ENCODE assay signal across 8 cellular contexts in genomic region chr12:12916135-12916956, GRCh38. TPM values are rescaled to one million over a fixed set of nuclear protein-coding genes. Genes with fewer than 3 reads are reported as not detected.
DNase-seq lines count a peak whose midpoint lies in the region; ATAC-seq and TF ChIP-seq lines count a peak whose summit lies in the region.

No MANE protein-coding gene starts in this region.

- DNase-seq in GM12864 (ENCODE audit: low read depth): peak; percentile 46
- peak; percentile 87 for DNase-seq in NCI-H1105 (lab: John Stamatoyannopoulos, UW)
- peak; percentile 73 for DNase-seq in T follicular helper cell (ENCODE audit: low read depth)
- peak; percentile 77 to 96 (median 87) for DNase-seq in adrenal gland
- DNase-seq in left ventricle myocardium inferior: peak; percentile 84
- DNase-seq in retina: peak; percentile 92
- no peak for DNase-seq in OCI-M2 (lab: John Stamatoyannopoulos, UW; ENCODE audit: unreplicated experiment)

- TF ChIP-seq POLR2A in adrenal gland (IDR thresholded peaks at IDR 0.05): no peak

- H3K36me3 ChIP-seq in adrenal gland (replicated peaks in 1 of 2): no peaks in the 10 kb centered on the region
- H3K36me3 ChIP-seq in left ventricle myocardium inferior: no peaks in the 10 kb centered on the region

- 20 to 27% (median 25%) methylated on average over 17 to 19 of the region's 19 CpGs for WGBS in adrenal gland, 4 donors

- ATAC-seq in HG02571 (IDR thresholded peaks at IDR 0.05; ENCODE audit: unreplicated experiment): peak; percentile 88

- H3K4me1 ChIP-seq in adrenal gland (replicated peaks in 1 of 2) (peaks cover 4 to 5% of the 10 kb centered on the region in 2 donors), left ventricle myocardium inferior (peaks cover 14% of the 10 kb centered on the region)

- peak; percentile 99 for TF ChIP-seq CTCF in GM12864 (IDR thresholded peaks at IDR 0.05; ENCODE audit: low read depth, low read length, missing control alignments)
- peak; percentile 95 to 98 (median 96) for TF ChIP-seq CTCF in adrenal gland (IDR thresholded peaks at IDR 0.05)
- TF ChIP-seq CTCF in left ventricle myocardium inferior (IDR thresholded peaks at IDR 0.05; ENCODE audit: borderline replicate concordance): peak; percentile 99

- peak overlapping the region in 2 of 5 donors; percentile 44 to 73 for H3K27ac ChIP-seq in adrenal gland
- peak overlapping the region; percentile 59 for H3K27ac ChIP-seq in left ventricle myocardium inferior (replicated peaks)

- H3K27me3 ChIP-seq in adrenal gland (no peaks in the 10 kb centered on the region), left ventricle myocardium inferior (ENCODE audit: low read depth) (peaks cover 21% of the 10 kb centered on the region)

- H3K9me3 ChIP-seq in adrenal gland (replicated peaks in 1 of 3) (no peaks in the 10 kb centered on the region), left ventricle myocardium inferior (replicated peaks) (no peaks in the 10 kb centered on the region)

- intact Hi-C loops in adrenal gland (cut with DNase I): loop anchor here (2.0 to 10.0 kb wide), 5 partner anchors 61 to 296 kb away; no protein-coding TSS in a partner anchor
- intact Hi-C loops in left ventricle myocardium inferior (cut with micrococcal nuclease): loop anchor here (5.0 to 10.0 kb wide), 2 partner anchors 66 to 298 kb away; no protein-coding TSS in a partner anchor

- no peak overlapping the region for H3K4me3 ChIP-seq in GM12864 (ENCODE audit: low read depth, low read length)
- no peak overlapping the region for H3K4me3 ChIP-seq in adrenal gland
- H3K4me3 ChIP-seq in left ventricle myocardium inferior: peak overlapping the region; percentile 37

RNA-seq across cellular contexts. Expression of gene GPRC5A, which starts 25.0 kb away (rescaled TPM):
- total RNA-seq in adrenal gland (10 to 100 TPM in 3 of 8 donors, 1 to 10 TPM in 5; 5.3 to 22.3 (median 9.0) TPM), left ventricle myocardium inferior (0.77 TPM)
- 1 to 10 TPM; 2.0 to 4.0 (median 2.3) TPM for polyA plus RNA-seq in adrenal gland

RNA-seq across cellular contexts. Expression of gene GPRC5D, which starts 35.6 kb away (rescaled TPM):
- not detected for total RNA-seq in adrenal gland
- under 1 TPM in 2 of 3 donors, not detected in 1; 0.17 to 0.40 TPM for polyA plus RNA-seq in adrenal gland
- not detected for total RNA-seq in left ventricle myocardium inferior
